In genomic region chr7:40093631-40094350, GRCh38 we compare ENCODE assay signal across 14 cellular contexts.
"Had no signal": no experiment of that assay in that cellular context is flagged by ENCODE, and none has a peak within 500 bp of the region (broad histone marks: within the 10 kb centered on the region; RNA-seq: fewer than 3 reads in every experiment).

No MANE protein-coding gene starts in this region.

- H3K9me3 ChIP-seq: esophagus muscularis mucosa, heart right ventricle, lower lobe of right lung, sigmoid colon had no signal

- H3K9me3 Mint-ChIP-seq: activated naive CD4-positive, alpha-beta T cell treated with anti-CD3 and anti-CD28 coated beads, Interleukin-2, amount 10 ng/mL, durations not matched to agents 7 days and 5 days; activated T-helper 2 cell treated with anti-CD3 and anti-CD28 coated beads, Interferon-gamma antibody, Interleukin-2, Interleukin-4, amounts not matched to agents 10 μg/mL and 5 μg/mL and 100 μg/mL, durations not matched to agents 14 hours and 24 hours and 36 hours; dendritic cell treated with granulocyte-macrophage colony-stimulating factor and Interleukin-4, amounts not matched to agents 40 ng/mL and 50 ng/mL, for 4 days; naive thymus-derived CD8-positive, alpha-beta T cell; stimulated activated naive B cell treated with anti-CD40 and anti-IgM and Interleukin-4, amounts not matched to agents 10 μg/mL and 1 μg/mL and 100 μg/mL, for 72 hours; T-cell had no signal

- H3K27ac ChIP-seq: lower lobe of right lung, parathyroid adenoma had no signal

- H3K27ac Mint-ChIP-seq: activated naive CD4-positive, alpha-beta T cell treated with anti-CD3 and anti-CD28 coated beads, Interleukin-2, amount 10 ng/mL, durations not matched to agents 7 days and 5 days; activated T-helper 2 cell treated with anti-CD3 and anti-CD28 coated beads, Interferon-gamma antibody, Interleukin-2, Interleukin-4, amounts not matched to agents 10 μg/mL and 5 μg/mL and 100 μg/mL, durations not matched to agents 14 hours and 24 hours and 36 hours; dendritic cell treated with granulocyte-macrophage colony-stimulating factor and Interleukin-4, amounts not matched to agents 40 ng/mL and 50 ng/mL, for 4 days had no signal

- ATAC-seq: lower lobe of right lung; naive thymus-derived CD8-positive, alpha-beta T cell; SK-N-SH treated with all-trans-retinoic acid at 6 μM for 48 hours; stimulated activated naive B cell treated with anti-CD40 and anti-IgM and Interleukin-4, amounts not matched to agents 10 μg/mL and 1 μg/mL and 100 μg/mL, for 72 hours; T-cell had no signal

- H3K4me1 ChIP-seq: lower lobe of right lung had no signal

- H3K4me3 Mint-ChIP-seq: activated naive CD4-positive, alpha-beta T cell treated with anti-CD3 and anti-CD28 coated beads, Interleukin-2, amount 10 ng/mL, durations not matched to agents 7 days and 5 days; dendritic cell treated with granulocyte-macrophage colony-stimulating factor and Interleukin-4, amounts not matched to agents 40 ng/mL and 50 ng/mL, for 4 days; naive thymus-derived CD8-positive, alpha-beta T cell; stimulated activated naive B cell treated with anti-CD40 and anti-IgM and Interleukin-4, amounts not matched to agents 10 μg/mL and 1 μg/mL and 100 μg/mL, for 72 hours; T-cell had no signal

- DNase-seq: activated naive CD4-positive, alpha-beta T cell treated with anti-CD3 and anti-CD28 coated beads, Interleukin-2, amount 10 ng/mL, durations not matched to agents 7 days and 5 days; effector CD8-positive, alpha-beta T cell; heart right ventricle; lower lobe of right lung; naive thymus-derived CD8-positive, alpha-beta T cell; sigmoid colon; stimulated activated CD4-positive, alpha-beta T cell treated with anti-CD3 and anti-CD28 coated beads, Interleukin-4, amount 100 ng/mL, for 4 hours; stimulated activated naive B cell treated with anti-CD40 and anti-IgM and Interleukin-4, amounts not matched to agents 10 μg/mL and 1 μg/mL and 100 μg/mL, for 72 hours; T-cell had no signal

- H3K4me1 Mint-ChIP-seq: activated naive CD4-positive, alpha-beta T cell treated with anti-CD3 and anti-CD28 coated beads, Interleukin-2, amount 10 ng/mL, durations not matched to agents 7 days and 5 days had no signal

- H3K27me3 Mint-ChIP-seq: activated naive CD4-positive, alpha-beta T cell treated with anti-CD3 and anti-CD28 coated beads, Interleukin-2, amount 10 ng/mL, durations not matched to agents 7 days and 5 days; dendritic cell treated with granulocyte-macrophage colony-stimulating factor and Interleukin-4, amounts not matched to agents 40 ng/mL and 50 ng/mL, for 4 days; naive thymus-derived CD8-positive, alpha-beta T cell; stimulated activated naive B cell treated with anti-CD40 and anti-IgM and Interleukin-4, amounts not matched to agents 10 μg/mL and 1 μg/mL and 100 μg/mL, for 72 hours; T-cell had no signal

- H3K9ac ChIP-seq: parathyroid adenoma had no signal

- H3K4me3 ChIP-seq: esophagus muscularis mucosa, heart right ventricle, lower lobe of right lung, sigmoid colon had no signal

- H3K27me3 ChIP-seq: esophagus muscularis mucosa, heart right ventricle, sigmoid colon had no signal
